1 cellular context compared by ENCODE assay signal in the genomic region with DNA sequence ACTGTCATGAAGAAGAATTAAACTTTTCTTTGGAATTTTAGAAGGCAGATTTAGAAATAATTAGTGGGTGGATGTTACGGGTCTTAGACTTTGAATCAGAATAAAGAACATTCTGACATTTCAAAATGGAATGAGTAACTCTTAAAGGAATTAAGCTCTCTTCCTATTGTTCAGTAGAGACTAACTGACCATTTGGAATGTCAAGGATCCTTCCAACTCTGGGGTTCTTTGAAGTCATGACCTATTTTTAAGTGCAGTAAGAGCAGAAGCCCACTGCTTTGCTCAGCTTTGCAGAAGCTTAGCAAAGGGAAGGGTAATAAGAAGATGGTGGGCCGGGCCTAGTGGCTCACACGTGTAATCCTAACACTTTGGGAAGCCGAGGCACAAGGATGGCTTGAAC.
TF ChIP-seq lines count a peak whose summit lies in the region.

No MANE protein-coding gene starts in this region.

TF ChIP-seq in HEK293T, 16 proteins besides CTCF, POLR2A, EP300 and RAD21:
- TF ChIP-seq SP1 (IDR thresholded peaks at IDR 0.05) = no peak
- no peak for TF ChIP-seq BHLHE40 (IDR thresholded peaks at IDR 0.05; ENCODE audit: borderline replicate concordance)
- TF ChIP-seq PKNOX1 (IDR thresholded peaks at IDR 0.05) = no peak
- TF ChIP-seq ZNF384 (IDR thresholded peaks at IDR 0.05) = no peak
- no peak for TF ChIP-seq LEF1 (IDR thresholded peaks at IDR 0.05; ENCODE audit: borderline replicate concordance)
- TF ChIP-seq NFRKB (IDR thresholded peaks at IDR 0.05) = no peak
- no peak for TF ChIP-seq FOXK2 (IDR thresholded peaks at IDR 0.05)
- TF ChIP-seq FOXA1 (IDR thresholded peaks at IDR 0.05) = no peak
- no peak for TF ChIP-seq ELF4 (IDR thresholded peaks at IDR 0.05)
- no peak for TF ChIP-seq FOXM1 (IDR thresholded peaks at IDR 0.05; ENCODE audit: borderline replicate concordance)
- no peak for TF ChIP-seq ARNT (IDR thresholded peaks at IDR 0.05)
- no peak for TF ChIP-seq HDGF (IDR thresholded peaks at IDR 0.05; ENCODE audit: borderline replicate concordance)
- TF ChIP-seq L3MBTL2 (conservative IDR thresholded peaks at IDR 0.05) = no peak
- no peak for TF ChIP-seq CTBP1 (IDR thresholded peaks at IDR 0.05; ENCODE audit: borderline replicate concordance)
- no peak for TF ChIP-seq TARDBP (IDR thresholded peaks at IDR 0.05)
- TF ChIP-seq SUZ12 (IDR thresholded peaks at IDR 0.05) = no peak
TF ChIP-seq in HEK293T: peak in this region for 0.
